ENCODE assay signal across 21 cellular contexts in the genomic region with DNA sequence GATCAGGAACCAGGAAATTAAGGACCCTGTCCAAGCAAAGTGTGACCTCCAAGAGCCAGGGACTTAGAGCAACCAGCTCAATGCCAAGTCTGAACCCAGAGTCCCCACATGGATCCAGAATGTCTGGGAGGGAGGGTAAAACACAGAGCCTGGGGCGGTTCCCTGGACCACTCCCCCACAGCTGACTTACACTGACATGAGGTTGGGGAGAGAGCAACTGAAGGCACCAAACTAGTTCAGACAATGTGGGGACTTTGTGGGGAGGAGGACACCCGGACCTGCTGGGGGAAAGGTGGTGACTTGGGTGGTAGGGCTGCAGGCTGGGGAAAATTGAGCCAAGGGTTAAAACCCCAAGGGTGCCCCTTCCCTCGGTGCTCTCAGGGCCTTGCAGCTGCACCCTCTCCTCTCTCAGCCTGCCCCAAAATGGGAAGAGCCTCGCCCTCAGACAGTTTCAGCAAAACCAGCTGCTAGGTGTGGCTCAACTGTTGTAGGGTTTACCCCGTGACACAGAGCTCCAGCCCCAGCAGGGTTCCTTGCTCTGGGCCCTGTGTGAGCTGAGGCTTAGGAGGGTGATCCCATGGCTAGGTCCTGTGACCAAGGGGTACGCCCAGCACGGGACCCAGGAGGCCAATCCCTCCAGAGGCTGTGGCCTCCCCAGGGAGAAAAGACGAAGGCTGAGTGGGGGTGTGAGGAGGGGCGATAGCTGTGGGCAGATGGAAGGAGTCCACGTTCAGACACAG. TPM values are rescaled to one million over a fixed set of nuclear protein-coding genes. Genes with fewer than 3 reads are reported as not detected.
A peak's percentile ranks its signal among the peaks of the same experiment; 100 is the strongest.
DNase-seq lines count a peak whose midpoint lies in the region; ATAC-seq, FAIRE-seq and TF ChIP-seq lines count a peak whose summit lies in the region.
"Had no signal": no experiment of that assay in that cellular context is flagged by ENCODE, and none has a peak within 500 bp of the region (broad histone marks: within the 10 kb centered on the region; RNA-seq: fewer than 3 reads in every experiment).

No MANE protein-coding gene starts in this region.

- WGBS in mammary epithelial cell (ENCODE audit: low coverage, missing lambda C conversion rate) = 86% methylated on average over 7 of the region's 10 CpGs

- no peak overlapping the region for H3K4me2 ChIP-seq in mammary epithelial cell (ENCODE audit: insufficient read depth, low read depth, low read length)

- POLR2A ChIA-PET in MCF 10A (lab: Yijun Ruan, JAX) = interaction anchor here (0.6 to 1.2 kb wide), 4 partner anchors 9 to 601 kb away, joined by 3 to 6 read pairs (median 4); no protein-coding TSS in a partner anchor

- peaks cover 39% of the 10 kb centered on the region for H3K4me1 Mint-ChIP-seq in MCF 10A (ENCODE audit: insufficient read depth, unreplicated experiment)
- H3K4me1 Mint-ChIP-seq: brain, IgD-negative memory B cell, T-cell had no signal

- H3K9ac ChIP-seq in mammary epithelial cell (ENCODE audit: insufficient read depth, low read length) = no peak overlapping the region
- H3K9ac ChIP-seq: parathyroid adenoma had no signal

- intact Hi-C loops in MCF 10A (cut with micrococcal nuclease) = no loop called here
- intact Hi-C loops in breast epithelium (cut with DNase I; ENCODE audit: low total_unique reads) = no loop called here
- intact Hi-C loops in mammary epithelial cell (cut with micrococcal nuclease) = no loop called here
- intact Hi-C loops in lower lobe of right lung (cut with DNase I) = no loop called here

- H3K4me1 ChIP-seq in breast epithelium (no peaks in the 10 kb centered on the region), mammary epithelial cell (ENCODE audit: insufficient read depth, low read length) (peaks cover 41% of the 10 kb centered on the region), lower lobe of right lung (peaks cover 4% of the 10 kb centered on the region), Peyer's patch (no peaks in the 10 kb centered on the region)
- H3K4me1 ChIP-seq: parathyroid adenoma, tibial nerve had no signal

- no peaks in the 10 kb centered on the region for H3K79me2 ChIP-seq in mammary epithelial cell (ENCODE audit: insufficient read depth, low read length)
- H3K79me2 ChIP-seq: parathyroid adenoma had no signal

- CTCF ChIA-PET in MCF 10A (lab: Yijun Ruan, JAX) = interaction anchor here (0.6 to 2.3 kb wide), 5 partner anchors 19 to 865 kb away, joined by 3 to 15 read pairs (median 3); no protein-coding TSS in a partner anchor
- CTCF ChIA-PET in mammary epithelial cell (lab: Charles Lee; ENCODE audit: low non-redundant PET) = no interaction called here

- H3K9me3 ChIP-seq in breast epithelium (no peaks in the 10 kb centered on the region), mammary epithelial cell (replicated peaks; ENCODE audit: insufficient read depth, low read length) (no peaks in the 10 kb centered on the region), lower lobe of right lung (no peaks in the 10 kb centered on the region), Peyer's patch (no peaks in the 10 kb centered on the region)
- H3K9me3 ChIP-seq: tibial nerve had no signal

- H3K27me3 Mint-ChIP-seq in MCF 10A (ENCODE audit: insufficient read depth, unreplicated experiment) = no peaks in the 10 kb centered on the region

- peak; percentile 20 for FAIRE-seq in urothelium cell line (lab: Jason Lieb, UNC)
- FAIRE-seq: A204.1, G401.6, GM18507 had no signal

- peak; percentile 77 for DNase-seq in MCF 10A (ENCODE audit: unreplicated experiment)
- no peak for DNase-seq in breast epithelium (ENCODE audit: low spot score in 2 of 2)
- peak; percentile 49 for DNase-seq in mammary epithelial cell
- DNase-seq in lower lobe of right lung = peak; percentile 86
- DNase-seq in urothelium cell line (ENCODE audit: low spot score) = no peak
- no peak for DNase-seq in Peyer's patch
- DNase-seq in retina = no peak
- DNase-seq: activated naive CD4-positive, alpha-beta T cell treated with anti-CD3 and anti-CD28 coated beads, Interleukin-2, amount 50 U/mL, for 16 hours; effector CD4-positive, alpha-beta T cell; foreskin fibroblast; H9; NCI-H1436 treated with DMSO at 0.1 percent for 48 hours had no signal

- H3K4me3 ChIP-seq in breast epithelium (no peak overlapping the region), mammary epithelial cell (replicated peaks in 1 of 3; ENCODE audit: insufficient read depth in 1 of 3, low read depth in 2 of 3, low read length in 3 of 3) (no peak overlapping the region), lower lobe of right lung (no peak overlapping the region), Peyer's patch (no peak overlapping the region)
- H3K4me3 ChIP-seq: tibial nerve had no signal

- no peaks in the 10 kb centered on the region for H3K9me3 Mint-ChIP-seq in MCF 10A (ENCODE audit: unreplicated experiment)
- H3K9me3 Mint-ChIP-seq: brain, T-cell had no signal

- H3K27ac ChIP-seq in breast epithelium = no peak overlapping the region
- H3K27ac ChIP-seq in mammary epithelial cell (ENCODE audit: insufficient read depth, low read depth, low read length) = no peak overlapping the region
- peak overlapping the region; percentile 56 for H3K27ac ChIP-seq in lower lobe of right lung
- H3K27ac ChIP-seq in Peyer's patch = no peak overlapping the region
- H3K27ac ChIP-seq: parathyroid adenoma, tibial nerve had no signal

- dilution Hi-C loops in mammary epithelial cell (cut with HindIII; ENCODE audit: low sequenced_read_pairs) = no loop called here

- no peak overlapping the region for H2AFZ ChIP-seq in mammary epithelial cell (ENCODE audit: low read depth, low read length)
- H2AFZ ChIP-seq: parathyroid adenoma had no signal

- BruUV-seq in MCF 10A (replicated peaks; lab: Mats Ljungman, UMichigan) = no TSS peak
- BruUV-seq in mammary epithelial cell (replicated peaks; lab: Mats Ljungman, UMichigan) = no TSS peak

- in situ Hi-C loops in mammary epithelial cell (cut with MboI; ENCODE audit: low sequenced_read_pairs in 2 of 2) = no loop called here

- TF ChIP-seq POLR2A in breast epithelium (IDR thresholded peaks at IDR 0.05) (no peak), Peyer's patch (IDR thresholded peaks at IDR 0.05) (no peak)

- H3K27me3 ChIP-seq in breast epithelium = peaks cover 0 to 5% of the 10 kb centered on the region in 2 donors
- H3K27me3 ChIP-seq in mammary epithelial cell (ENCODE audit: insufficient read depth, low read length) = no peaks in the 10 kb centered on the region
- peaks cover 8% of the 10 kb centered on the region for H3K27me3 ChIP-seq in lower lobe of right lung (ENCODE audit: low read depth)
- H3K27me3 ChIP-seq in Peyer's patch = no peaks in the 10 kb centered on the region
- H3K27me3 ChIP-seq: tibial nerve had no signal

- peak; percentile 72 to 88 for ATAC-seq in lower lobe of right lung
- no peak for ATAC-seq in GM19463 (IDR thresholded peaks at IDR 0.05; ENCODE audit: unreplicated experiment)

- H4K20me1 ChIP-seq in mammary epithelial cell (ENCODE audit: insufficient read depth, low read length) = no peaks in the 10 kb centered on the region

- TF ChIP-seq CTCF in MCF 10A (IDR thresholded peaks at IDR 0.05; ENCODE audit: unreplicated experiment) = no peak
- TF ChIP-seq CTCF in breast epithelium (IDR thresholded peaks at IDR 0.05) = no peak
- TF ChIP-seq CTCF in mammary epithelial cell (conservative IDR thresholded peaks at IDR 0.05 in 1 of 2, IDR thresholded peaks at IDR 0.05 in 1 of 2; ENCODE audit: extremely low read depth in 1 of 2, insufficient read depth in 1 of 2, low read depth in 1 of 2, low read length in 2 of 2) = no peak
- TF ChIP-seq CTCF in lower lobe of right lung (IDR thresholded peaks at IDR 0.05) = no peak
- TF ChIP-seq CTCF in Peyer's patch (IDR thresholded peaks at IDR 0.05) = no peak

- H3K36me3 ChIP-seq in breast epithelium = no peaks in the 10 kb centered on the region
- H3K36me3 ChIP-seq in mammary epithelial cell (ENCODE audit: insufficient read depth, low read length) = no peaks in the 10 kb centered on the region
- H3K36me3 ChIP-seq in lower lobe of right lung = no peaks in the 10 kb centered on the region
- H3K36me3 ChIP-seq in Peyer's patch = no peaks in the 10 kb centered on the region
- H3K36me3 ChIP-seq: tibial nerve had no signal

- H3K4me3 Mint-ChIP-seq in MCF 10A (ENCODE audit: unreplicated experiment) = no peak overlapping the region
- H3K4me3 Mint-ChIP-seq: brain, H9, IgD-negative memory B cell, T-cell had no signal

- H3K27ac Mint-ChIP-seq in MCF 10A (ENCODE audit: low read depth, unreplicated experiment) = peak overlapping the region; percentile 8
- H3K27ac Mint-ChIP-seq: brain, H9, IgD-negative memory B cell, T-cell had no signal

- no peaks in the 10 kb centered on the region for H3K36me3 Mint-ChIP-seq in MCF 10A (ENCODE audit: insufficient read depth, unreplicated experiment)
- H3K36me3 Mint-ChIP-seq: brain, IgD-negative memory B cell, T-cell had no signal

RNA-seq across cellular contexts. Expression of a gene that starts 28.6 kb away (rescaled TPM):
- 1.5 and 2.4 TPM in 2 replicates for total RNA-seq in MCF 10A (2022)
- total RNA-seq in breast epithelium = 10 to 100 TPM in 1 of 3 donors, 1 to 10 TPM in 2; 6.6 to 58.6 (median 6.9) TPM
- total RNA-seq in mammary epithelial cell = not detected
- 0.07 TPM for polyA plus RNA-seq in mammary epithelial cell
- not detected for polyA minus RNA-seq in mammary epithelial cell
- 491 TPM for total RNA-seq in lower lobe of right lung
- total RNA-seq in Peyer's patch = 1 to 10 TPM; 3.3 to 8.2 (median 4.0) TPM
- total RNA-seq: H9 had no signal
- polyA plus RNA-seq: IgD-negative memory B cell had no signal

Comparison
In these comparisons a context has a peak if more than half of its experiments do, and no peak if none do; other contexts are left out.
1. DNase-seq: peak in MCF 10A (single experiment), mammary epithelial cell (single experiment) and lower lobe of right lung (single experiment); none in breast epithelium (0 of 2), urothelium cell line (single experiment), Peyer's patch (0 of 3) and retina (single experiment).